ENCODE assay signal across 13 cellular contexts in genomic region chr21:43937898-43938309, GRCh38.
DNase-seq lines count a peak whose midpoint lies in the region; ATAC-seq, FAIRE-seq and TF ChIP-seq lines count a peak whose summit lies in the region.
"Had no signal": no experiment of that assay in that cellular context is flagged by ENCODE, and none has a peak within 500 bp of the region (broad histone marks: within the 10 kb centered on the region; RNA-seq: fewer than 3 reads in every experiment).

No MANE protein-coding gene starts in this region.

- no peaks in the 10 kb centered on the region for H3K27me3 Mint-ChIP-seq in activated naive CD8-positive, alpha-beta T cell treated with anti-CD3 and anti-CD28 coated beads, Interleukin-2, amount 10 ng/mL, durations not matched to agents 7 days and 5 days
- H3K27me3 Mint-ChIP-seq: activated naive CD4-positive, alpha-beta T cell treated with anti-CD3 and anti-CD28 coated beads, Interleukin-2, amount 50 U/mL, for 24 hours had no signal

- peak overlapping the region; percentile 7 for H3K4me3 Mint-ChIP-seq in activated naive CD8-positive, alpha-beta T cell treated with anti-CD3 and anti-CD28 coated beads, Interleukin-2, amount 10 ng/mL, durations not matched to agents 7 days and 5 days
- H3K4me3 Mint-ChIP-seq: WTC11 had no signal

- H3K27ac Mint-ChIP-seq in activated naive CD8-positive, alpha-beta T cell treated with anti-CD3 and anti-CD28 coated beads, Interleukin-2, amount 10 ng/mL, durations not matched to agents 7 days and 5 days = peak overlapping the region; percentile 47
- H3K27ac Mint-ChIP-seq: WTC11 had no signal

- peak; percentile 92 for FAIRE-seq in GM12892 (lab: Jason Lieb, UNC)
- FAIRE-seq: colon had no signal

- no peak for TF ChIP-seq POLR2A in GM12892 (IDR thresholded peaks at IDR 0.05; ENCODE audit: low read depth, low read length)

- DNase-seq in NCI-H82 (lab: John Stamatoyannopoulos, UW) (peak; percentile 37), NCI-H82 treated with DMSO at 0.1 percent for 48 hours (lab: John Stamatoyannopoulos, UW; ENCODE audit: unreplicated experiment) (no peak), GM12892 (ENCODE audit: insufficient read length) (peak; percentile 65), COR-L47 (lab: John Stamatoyannopoulos, UW) (no peak), NCI-H2227 treated with DMSO at 0.1 percent for 48 hours (lab: John Stamatoyannopoulos, UW) (no peak)
- DNase-seq in activated naive CD8-positive, alpha-beta T cell treated with anti-CD3 and anti-CD28 coated beads, Interleukin-2, amount 10 ng/mL, durations not matched to agents 7 days and 5 days = no peak
- DNase-seq: mammary epithelial cell, SHP77 treated with DMSO at 0.1 percent for 48 hours had no signal

- no peaks in the 10 kb centered on the region for H3K9me3 Mint-ChIP-seq in activated naive CD8-positive, alpha-beta T cell treated with anti-CD3 and anti-CD28 coated beads, Interleukin-2, amount 10 ng/mL, durations not matched to agents 7 days and 5 days
- H3K9me3 Mint-ChIP-seq: activated naive CD4-positive, alpha-beta T cell treated with anti-CD3 and anti-CD28 coated beads, Interleukin-2, amount 50 U/mL, for 24 hours; WTC11 had no signal

- H3K4me1 Mint-ChIP-seq in activated naive CD8-positive, alpha-beta T cell treated with anti-CD3 and anti-CD28 coated beads, Interleukin-2, amount 10 ng/mL, durations not matched to agents 7 days and 5 days = peaks cover 10% of the 10 kb centered on the region

- ATAC-seq in HG03108 (IDR thresholded peaks at IDR 0.05; ENCODE audit: unreplicated experiment) = peak; percentile 39
- no peak for ATAC-seq in activated naive CD8-positive, alpha-beta T cell treated with anti-CD3 and anti-CD28 coated beads, Interleukin-2, amount 10 ng/mL, durations not matched to agents 7 days and 5 days (ENCODE audit: low read depth)
- ATAC-seq in GM19452 (IDR thresholded peaks at IDR 0.05; ENCODE audit: unreplicated experiment) = no peak

- peaks cover 2% of the 10 kb centered on the region for H3K36me3 Mint-ChIP-seq in activated naive CD8-positive, alpha-beta T cell treated with anti-CD3 and anti-CD28 coated beads, Interleukin-2, amount 10 ng/mL, durations not matched to agents 7 days and 5 days
- H3K36me3 Mint-ChIP-seq: activated naive CD4-positive, alpha-beta T cell treated with anti-CD3 and anti-CD28 coated beads, Interleukin-2, amount 50 U/mL, for 24 hours; WTC11 had no signal

- POLR2A ChIA-PET in activated naive CD8-positive, alpha-beta T cell treated with anti-CD3 and anti-CD28 coated beads, Interleukin-2, amount 10 ng/mL, durations not matched to agents 7 days and 5 days (lab: Charles Lee) = interaction anchor here (0.7 to 2.2 kb wide), 3 partner anchors 12 to 511 kb away, joined by 4 to 6 read pairs (median 6); no protein-coding TSS in a partner anchor

Comparison
In these comparisons a context has a peak if more than half of its experiments do, and no peak if none do; other contexts are left out.
1. DNase-seq: peak in NCI-H82 (single experiment) and GM12892 (single experiment); none in NCI-H82 treated with DMSO at 0.1 percent for 48 hours (single experiment), activated naive CD8-positive, alpha-beta T cell treated with anti-CD3 and anti-CD28 coated beads, Interleukin-2, amount 10 ng/mL, durations not matched to agents 7 days and 5 days (single experiment), COR-L47 (single experiment) and NCI-H2227 treated with DMSO at 0.1 percent for 48 hours (single experiment).